12 cellular contexts compared by ENCODE assay signal in the genomic region with DNA sequence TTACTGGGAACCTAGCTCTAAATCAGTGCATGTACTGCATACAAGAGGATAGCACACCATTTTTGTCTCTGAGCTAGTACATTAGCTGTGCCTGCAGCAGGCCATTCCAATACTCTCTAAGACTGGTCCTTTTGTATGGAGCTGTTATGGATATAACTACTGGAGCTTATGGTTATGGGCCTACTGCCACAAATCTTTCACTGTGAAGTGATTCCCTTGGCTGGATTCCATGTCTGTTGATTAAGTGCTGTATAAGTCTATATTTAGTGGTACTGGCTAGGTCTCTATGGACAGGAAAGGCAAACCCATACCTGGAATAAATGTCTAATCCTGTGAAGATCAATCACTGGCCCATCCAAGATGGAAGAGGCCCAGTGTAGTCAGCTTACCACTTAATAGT.
"Had no signal": no experiment of that assay in that cellular context is flagged by ENCODE, and none has a peak within 500 bp of the region (broad histone marks: within the 10 kb centered on the region; RNA-seq: fewer than 3 reads in every experiment).

No MANE protein-coding gene starts in this region.

- ATAC-seq: effector memory CD8-positive, alpha-beta T cell; lower lobe of right lung; stimulated activated naive CD8-positive, alpha-beta T cell treated with anti-CD3 and anti-CD28 coated beads, Interleukin-15, amount 100 ng/mL, for 72 hours had no signal

- H3K4me3 ChIP-seq: lower lobe of right lung, prostate gland, sigmoid colon had no signal

- DNase-seq: activated CD4-positive, alpha-beta T cell treated with anti-CD3 and anti-CD28 coated beads, Interleukin-2, amount 50 U/mL, for 1 hour; activated CD8-positive, alpha-beta memory T cell treated with anti-CD3 and anti-CD28 coated beads for 24 hours; activated naive CD4-positive, alpha-beta T cell; activated naive CD8-positive, alpha-beta T cell treated with anti-CD3 and anti-CD28 coated beads, Interleukin-2, amount 10 ng/mL, durations not matched to agents 7 days and 5 days; cerebellar nuclear complex; effector memory CD8-positive, alpha-beta T cell; lower lobe of right lung; sigmoid colon; stimulated activated CD4-positive, alpha-beta T cell treated with anti-CD3 and anti-CD28 coated beads, Interleukin-1b, Interleukin-23, amount 100 ng/mL, for 48 hours; stimulated activated naive CD8-positive, alpha-beta T cell treated with anti-CD3 and anti-CD28 coated beads, Interleukin-15, amount 100 ng/mL, for 72 hours; T-helper 9 cell had no signal
